Comparison of ENCODE assay signal across 9 cellular contexts in the genomic region with DNA sequence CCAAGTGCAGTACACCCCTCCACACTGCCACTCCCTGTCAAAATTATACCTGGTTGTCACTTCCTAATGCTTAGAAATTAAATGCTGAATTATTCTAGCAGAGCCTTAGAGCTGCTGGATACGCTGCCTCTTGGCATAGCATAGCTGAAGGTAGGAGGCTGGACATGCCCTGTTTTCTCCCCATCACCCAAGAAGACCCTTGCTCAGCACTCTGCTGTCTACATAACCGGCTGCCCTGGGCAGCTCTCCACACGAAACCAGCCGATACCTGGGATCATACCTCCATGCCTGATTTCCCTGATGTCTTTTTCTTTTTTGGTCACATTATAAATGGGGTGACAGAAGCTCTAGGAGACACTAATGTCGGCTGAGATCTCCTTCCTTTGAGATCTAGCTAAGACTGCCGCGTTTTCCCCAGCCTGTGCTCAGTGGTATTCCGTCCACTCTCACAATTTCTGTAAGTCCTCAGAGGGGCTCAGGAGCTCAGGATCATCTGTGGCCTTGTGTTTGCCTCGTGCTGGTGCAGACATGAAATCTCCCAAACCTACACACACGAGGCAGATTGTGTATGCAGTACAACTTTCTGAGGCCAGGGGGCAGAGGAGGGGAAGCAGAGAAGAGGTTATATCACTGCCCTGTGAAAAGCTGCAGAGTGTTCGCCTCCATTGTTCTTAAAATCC. TPM values are rescaled to one million over a fixed set of nuclear protein-coding genes. Genes with fewer than 3 reads are reported as not detected.
A peak's percentile ranks its signal among the peaks of the same experiment; 100 is the strongest.
DNase-seq lines count a peak whose midpoint lies in the region; ATAC-seq and TF ChIP-seq lines count a peak whose summit lies in the region.
"Had no signal": no experiment of that assay in that cellular context is flagged by ENCODE, and none has a peak within 500 bp of the region (broad histone marks: within the 10 kb centered on the region; RNA-seq: fewer than 3 reads in every experiment).

No MANE protein-coding gene starts in this region.

- peaks cover 0 to 4% (median 0%) of the 10 kb centered on the region in 3 donors for H3K27me3 Mint-ChIP-seq in immature natural killer cell (ENCODE audit: low read depth in 3 of 3)

- H3K4me1 Mint-ChIP-seq in immature natural killer cell: peaks cover 6 to 11% of the 10 kb centered on the region in 2 donors

- no peaks in the 10 kb centered on the region for H3K27me3 ChIP-seq in body of pancreas
- H3K27me3 ChIP-seq: neutrophil had no signal

- intact Hi-C loops in body of pancreas (cut with DNase I): loop anchor here (10.0 kb wide), 1 partner anchor 105 kb away; no protein-coding TSS in a partner anchor

- H3K27ac ChIP-seq in body of pancreas: no peak overlapping the region
- H3K27ac ChIP-seq: neutrophil had no signal

- DNase-seq in AML-193 (lab: John Stamatoyannopoulos, UW) (peak; percentile 80 to 89), GM20000 (ENCODE audit: low spot score) (peak; percentile 63), NCI-H2081 treated with DMSO at 0.1 percent for 48 hours (lab: John Stamatoyannopoulos, UW) (peak; percentile 30), T-helper 9 cell (peak; percentile 50), body of pancreas (peak; percentile 50 to 68 (median 60)), immature natural killer cell (peak; percentile 52 to 64 (median 56))
- peak; percentile 48 to 49 for DNase-seq in stimulated activated CD4-positive, alpha-beta T cell treated with anti-CD3 and anti-CD28 coated beads, Interleukin-1b, Interleukin-23, amount 100 ng/mL, for 4 hours (ENCODE audit: low read depth in 2 of 2)

- no peaks in the 10 kb centered on the region for H3K36me3 ChIP-seq in body of pancreas (replicated peaks in 1 of 2; ENCODE audit: insufficient read depth in 1 of 2, low read depth in 2 of 2)
- H3K36me3 ChIP-seq: neutrophil had no signal

- no peaks in the 10 kb centered on the region for H3K36me3 Mint-ChIP-seq in immature natural killer cell

- TF ChIP-seq POLR2A in body of pancreas (IDR thresholded peaks at IDR 0.05): no peak

- H3K9me3 ChIP-seq in body of pancreas: no peaks in the 10 kb centered on the region
- H3K9me3 ChIP-seq: neutrophil had no signal

- TF ChIP-seq CTCF in GM20000 (IDR thresholded peaks at IDR 0.05; ENCODE audit: extremely low read depth, missing control alignments) (peak; percentile 52), body of pancreas (IDR thresholded peaks at IDR 0.05) (peak; percentile 17 to 69 (median 55))

- ATAC-seq in body of pancreas: peak; percentile 71
- ATAC-seq in HG02840 (IDR thresholded peaks at IDR 0.05; ENCODE audit: low FRiP score, unreplicated experiment): no peak

- H3K4me3 Mint-ChIP-seq in immature natural killer cell: no peak overlapping the region

- no peak overlapping the region for H3K4me3 ChIP-seq in body of pancreas

- WGBS in body of pancreas, 2 donors: 39 to 41% methylated on average over 11 of the region's 11 CpGs

- peaks cover 4% of the 10 kb centered on the region for H3K4me1 ChIP-seq in body of pancreas

- H3K27ac Mint-ChIP-seq in immature natural killer cell: no peak overlapping the region

- no peaks in the 10 kb centered on the region for H3K9me3 Mint-ChIP-seq in immature natural killer cell

RNA-seq across cellular contexts. Expression of a gene that starts 13.5 kb away (rescaled TPM):
- total RNA-seq in body of pancreas: 1 to 10 TPM; 2.1 to 4.0 TPM
- polyA plus RNA-seq in immature natural killer cell: 100 to 1,000 TPM; 219 to 329 (median 246) TPM

RNA-seq across cellular contexts. Expression of a gene that starts 30.4 kb away (rescaled TPM):
- total RNA-seq in body of pancreas: 10 to 100 TPM; 21.3 to 47.1 TPM
- polyA plus RNA-seq in immature natural killer cell: under 1 TPM in 1 of 3 donors, not detected in 2; 0.37 TPM

RNA-seq across cellular contexts. Expression of a gene that starts 36.1 kb away (rescaled TPM):
- 10 to 100 TPM; 57.6 to 74.2 TPM for total RNA-seq in body of pancreas
- polyA plus RNA-seq in immature natural killer cell: 10 to 100 TPM; 15.3 to 19.3 (median 17.3) TPM

RNA-seq across cellular contexts. Expression of a gene that starts 54.0 kb away (rescaled TPM):
- total RNA-seq in body of pancreas: 100 to 1,000 TPM; 202 to 336 TPM
- 100 to 1,000 TPM; 326 to 501 (median 349) TPM for polyA plus RNA-seq in immature natural killer cell

Comparison
In these comparisons a context has a peak if more than half of its experiments do, and no peak if none do; other contexts are left out.
1. DNase-seq: peak in every context shown above with its lines; median percentile 84 in AML-193; 63 in GM20000; 60 in body of pancreas; 56 in immature natural killer cell; 50 in T-helper 9 cell; 48 in stimulated activated CD4-positive, alpha-beta T cell treated with anti-CD3 and anti-CD28 coated beads, Interleukin-1b, Interleukin-23, amount 100 ng/mL, for 4 hours; 30 in NCI-H2081 treated with DMSO at 0.1 percent for 48 hours.